ENCODE assay signal across 8 cellular contexts in the genomic region with DNA sequence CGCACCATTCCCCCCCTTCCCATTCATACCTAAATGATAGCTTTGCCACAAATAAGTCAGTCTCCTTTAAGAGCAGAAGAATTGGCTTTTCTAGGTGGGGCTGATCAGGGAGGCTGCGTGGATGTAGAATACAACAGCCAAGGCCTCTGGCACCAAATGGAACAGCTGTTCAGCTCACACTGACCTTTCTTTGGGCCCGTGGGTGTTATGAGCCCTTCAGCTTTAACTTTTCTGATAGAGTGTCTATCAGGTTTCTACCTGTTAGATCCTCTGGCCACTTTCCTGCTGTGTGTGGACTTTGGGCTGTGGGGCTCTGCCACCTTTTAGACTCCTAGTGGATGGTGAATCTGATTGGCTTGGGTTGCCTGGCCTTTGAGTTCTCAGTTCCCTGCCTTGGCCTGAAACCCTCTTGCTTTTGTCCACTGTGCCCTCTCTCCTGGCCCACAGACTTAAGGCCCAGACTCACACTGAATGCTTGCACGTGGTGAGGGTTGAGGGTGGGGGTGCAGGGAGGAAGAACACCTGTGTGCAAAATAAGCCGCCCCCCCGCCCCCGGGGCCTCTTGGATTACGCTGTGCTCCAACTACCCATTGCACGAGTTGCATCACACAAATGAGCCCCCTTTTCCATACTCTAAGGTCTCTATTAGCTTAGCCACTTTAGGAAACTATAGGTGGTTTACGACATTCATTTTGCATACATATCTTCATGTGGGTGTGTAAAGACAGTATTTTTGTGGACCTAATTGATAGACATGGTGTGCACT. TPM values are rescaled to one million over a fixed set of nuclear protein-coding genes. Genes with fewer than 3 reads are reported as not detected.
DNase-seq lines count a peak whose midpoint lies in the region; ATAC-seq and TF ChIP-seq lines count a peak whose summit lies in the region.

No MANE protein-coding gene starts in this region.

- POLR2A ChIA-PET in CD4-positive, alpha-beta memory T cell (lab: Charles Lee; ENCODE audit: partially characterized antibody) = interaction anchor here (0.6 to 2.8 kb wide), 20 partner anchors 9 to 1462 kb away, joined by 3 to 23 read pairs (median 3); partner anchors contain the start of genes CCPG1, PIERCE2, PIGB and PIGBOS1

- no peak for ATAC-seq in GM18909 (IDR thresholded peaks at IDR 0.05; ENCODE audit: poor library complexity, unreplicated experiment)
- no peak for ATAC-seq in HG03280 (IDR thresholded peaks at IDR 0.05; ENCODE audit: unreplicated experiment)

- no peaks in the 10 kb centered on the region for H3K9me3 Mint-ChIP-seq in CD4-positive, alpha-beta memory T cell

- peaks cover 22 to 40% (median 33%) of the 10 kb centered on the region in 4 donors for H3K4me1 Mint-ChIP-seq in CD4-positive, alpha-beta memory T cell

- H2AFZ ChIP-seq in parathyroid adenoma = peak overlapping the region; percentile 68

- intact Hi-C loops in CD4-positive, alpha-beta memory T cell (cut with micrococcal nuclease) = loop anchor here (2.0 to 10.0 kb wide), 7 partner anchors 53 to 1048 kb away; partner anchors contain the start of genes RSL24D1 and ZNF280D

- peak overlapping the region; percentile 53 for H3K27ac ChIP-seq in CD4-positive, alpha-beta memory T cell (ENCODE audit: low read depth, low read length)
- H3K27ac ChIP-seq in KOPT-K1 (ENCODE audit: low read depth, low read length, poor library complexity, severe bottlenecking) = peak overlapping the region; percentile 85
- H3K27ac ChIP-seq in parathyroid adenoma = peak overlapping the region; percentile 69

- no peak for TF ChIP-seq CTCF in parathyroid adenoma (IDR thresholded peaks at IDR 0.05)

- peak overlapping the region; percentile 84 to 97 (median 90) for H3K4me3 Mint-ChIP-seq in CD4-positive, alpha-beta memory T cell

- H3K36me3 ChIP-seq in CD4-positive, alpha-beta memory T cell (ENCODE audit: insufficient read depth, low read length) = no peaks in the 10 kb centered on the region
- H3K36me3 ChIP-seq in KOPT-K1 (ENCODE audit: insufficient read depth, low read length) (no peaks in the 10 kb centered on the region), parathyroid adenoma (ENCODE audit: control insufficient read depth, insufficient read depth, low read length) (no peaks in the 10 kb centered on the region)

- H3K27me3 Mint-ChIP-seq in CD4-positive, alpha-beta memory T cell = no peaks in the 10 kb centered on the region

- H3K4me1 ChIP-seq in CD4-positive, alpha-beta memory T cell (ENCODE audit: insufficient read depth, low read length) = peaks cover 47% of the 10 kb centered on the region
- H3K4me1 ChIP-seq in parathyroid adenoma = no peaks in the 10 kb centered on the region

- H3K36me3 Mint-ChIP-seq in CD4-positive, alpha-beta memory T cell = peaks cover 0 to 10% of the 10 kb centered on the region in 2 donors

- H3K27me3 ChIP-seq in CD4-positive, alpha-beta memory T cell (ENCODE audit: insufficient read depth, low read length) = no peaks in the 10 kb centered on the region
- H3K27me3 ChIP-seq in parathyroid adenoma (ENCODE audit: control insufficient read depth, insufficient read depth, low read length) = no peaks in the 10 kb centered on the region

- no peak overlapping the region for H3K9ac ChIP-seq in parathyroid adenoma

- peak overlapping the region; percentile 88 to 97 (median 92) for H3K27ac Mint-ChIP-seq in CD4-positive, alpha-beta memory T cell

- peak overlapping the region; percentile 85 for H3K4me2 ChIP-seq in parathyroid adenoma (ENCODE audit: low read length)

- H3K9me3 ChIP-seq in CD4-positive, alpha-beta memory T cell (ENCODE audit: control insufficient read depth in 1 of 2, low read length in 2 of 2) = no peaks in the 10 kb centered on the region
- H3K9me3 ChIP-seq in KOPT-K1 (ENCODE audit: insufficient read depth, low read length, poor library complexity, severe bottlenecking) = no peaks in the 10 kb centered on the region
- H3K9me3 ChIP-seq in parathyroid adenoma (ENCODE audit: control insufficient read depth, low read length) = no peaks in the 10 kb centered on the region

- no peaks in the 10 kb centered on the region for H3K79me2 ChIP-seq in parathyroid adenoma

- H3K4me3 ChIP-seq in CD4-positive, alpha-beta memory T cell (ENCODE audit: low read length in 2 of 2) = peak overlapping the region; percentile 19 to 81
- H3K4me3 ChIP-seq in parathyroid adenoma (ENCODE audit: low read depth, low read length) = peak overlapping the region; percentile 27

- DNase-seq in CD4-positive, alpha-beta memory T cell = peak; percentile 14 to 54 (median 24)
- DNase-seq in activated T-cell treated with anti-CD3 and anti-CD28 coated beads for 1 hour (ENCODE audit: low read depth) (peak; percentile 19), fibroblast of peridontal ligament (ENCODE audit: extremely low read depth) (peak; percentile 33), 8988T (no peak)

- CTCF ChIA-PET in CD4-positive, alpha-beta memory T cell (lab: Charles Lee; ENCODE audit: partially characterized antibody) = interaction anchor here (0.6 to 2.2 kb wide), 29 partner anchors 9 to 673 kb away, joined by 3 to 23 read pairs (median 4); partner anchors contain the start of genes NEDD4 and TCF12

RNA-seq across cellular contexts. Expression of gene RFX7, which starts 1.3 kb away (rescaled TPM):
- 10 to 100 TPM; 35.0 to 37.5 TPM for total RNA-seq in CD4-positive, alpha-beta memory T cell
- polyA plus RNA-seq in CD4-positive, alpha-beta memory T cell = 1 to 10 TPM in 1 of 2 donors, under 1 TPM in 1; 0.30 to 4.4 TPM
